Comparison of ENCODE assay signal across 8 cellular contexts in genomic region chr20:36951977-36952738, GRCh38. TPM values are rescaled to one million over a fixed set of nuclear protein-coding genes. Genes with fewer than 3 reads are reported as not detected.
DNase-seq lines count a peak whose midpoint lies in the region; ATAC-seq and TF ChIP-seq lines count a peak whose summit lies in the region.

No MANE protein-coding gene starts in this region.

- peaks cover 22% of the 10 kb centered on the region for H3K4me1 Mint-ChIP-seq in nephron

- no peaks in the 10 kb centered on the region for H3K27me3 ChIP-seq in dorsolateral prefrontal cortex

- H3K36me3 Mint-ChIP-seq in nephron (ENCODE audit: low read depth): no peaks in the 10 kb centered on the region

- TF ChIP-seq CTCF in C4-2B (conservative IDR thresholded peaks at IDR 0.05): no peak
- TF ChIP-seq CTCF in dorsolateral prefrontal cortex (IDR thresholded peaks at IDR 0.05 in 54 of 56, conservative IDR thresholded peaks at IDR 0.05 in 2 of 56; ENCODE audit: low read depth in 1 of 56, partially characterized antibody in 56 of 56): peak in 2 of 56 donors; percentile 1 to 8
- TF ChIP-seq CTCF in nephron (IDR thresholded peaks at IDR 0.05; ENCODE audit: unreplicated experiment in 3 of 3): no peak

- H3K27me3 Mint-ChIP-seq in nephron (ENCODE audit: low read depth): peaks cover 17% of the 10 kb centered on the region

- no peak for ATAC-seq in HG02840 (IDR thresholded peaks at IDR 0.05; ENCODE audit: low FRiP score, unreplicated experiment)
- no peak for ATAC-seq in GM21825 (IDR thresholded peaks at IDR 0.05; ENCODE audit: unreplicated experiment)

- no peaks in the 10 kb centered on the region for H3K9me3 Mint-ChIP-seq in nephron

- peak overlapping the region; percentile 74 to 99 (median 95) for H3K4me3 ChIP-seq in dorsolateral prefrontal cortex

- intact Hi-C loops in dorsolateral prefrontal cortex (cut with DNase I): loop anchor here (2.0 to 10.0 kb wide), 3 partner anchors 57 to 240 kb away; partner anchors contain the start of gene RBL1 (in 1 of the 2)

- peak overlapping the region; percentile 94 to 97 (median 97) for H3K4me3 Mint-ChIP-seq in nephron

- H3K27ac ChIP-seq in C4-2B (peak overlapping the region; percentile 74), dorsolateral prefrontal cortex (peak overlapping the region in 56 of 59 donors; percentile 6 to 94 (median 84))

- peak overlapping the region; percentile 70 to 90 (median 71) for H3K27ac Mint-ChIP-seq in nephron

- DNase-seq in NCI-H69 (lab: John Stamatoyannopoulos, UW) (peak; percentile 43), dorsolateral prefrontal cortex (no peak)
- DNase-seq in activated effector memory CD4-positive, alpha-beta T cell treated with anti-CD3 and anti-CD28 coated beads, Interleukin-2, amount 50 U/mL, for 16 hours: no peak
- no peak for DNase-seq in activated effector memory CD4-positive, alpha-beta T cell treated with Interleukin-2 at 50 U/mL for 16 hours

RNA-seq across cellular contexts. Expression of gene SAMHD1, which starts 0.7 kb away (rescaled TPM):
- total RNA-seq in dorsolateral prefrontal cortex: 100 to 1,000 TPM in 2 of 120 experiments, 10 to 100 TPM in 118; 27.8 to 103 (median 50.8) TPM
